14 cellular contexts compared by ENCODE assay signal in genomic region chr5:97095318-97095732, GRCh38.
DNase-seq lines count a peak whose midpoint lies in the region; ATAC-seq and TF ChIP-seq lines count a peak whose summit lies in the region.
"Had no signal": no experiment of that assay in that cellular context is flagged by ENCODE, and none has a peak within 500 bp of the region (broad histone marks: within the 10 kb centered on the region; RNA-seq: fewer than 3 reads in every experiment).

No MANE protein-coding gene starts in this region.

- no peaks in the 10 kb centered on the region for H3K27me3 ChIP-seq in GM06990 (replicated peaks; ENCODE audit: control insufficient read depth, insufficient read depth, low read length)
- H3K27me3 ChIP-seq: body of pancreas, transverse colon had no signal

- H3K36me3 ChIP-seq in GM06990 (ENCODE audit: control insufficient read depth, insufficient read depth, low read length): no peaks in the 10 kb centered on the region
- H3K36me3 ChIP-seq: transverse colon had no signal

- ATAC-seq in GM19324 (IDR thresholded peaks at IDR 0.05; ENCODE audit: low FRiP score, unreplicated experiment) (peak; percentile 25), HG02759 (IDR thresholded peaks at IDR 0.05; ENCODE audit: unreplicated experiment) (peak; percentile 53), HG03460 (IDR thresholded peaks at IDR 0.05; ENCODE audit: unreplicated experiment) (peak; percentile 35)
- ATAC-seq: body of pancreas, Right ventricle myocardium inferior had no signal

- H3K4me3 ChIP-seq in GM06990 (replicated peaks; ENCODE audit: low read depth, low read length) (no peak overlapping the region), foreskin fibroblast (ENCODE audit: low read depth in 1 of 2, low read length in 2 of 2) (no peak overlapping the region)
- H3K4me3 ChIP-seq: body of pancreas, transverse colon had no signal

- DNase-seq in GM06990 (ENCODE audit: extremely low read depth, insufficient read length): peak; percentile 68
- DNase-seq in foreskin fibroblast: no peak
- no peak for DNase-seq in NCI-H2171 treated with DMSO at 0.1 percent for 48 hours (lab: John Stamatoyannopoulos, UW)
- DNase-seq in LoVo (ENCODE audit: low spot score): no peak
- no peak for DNase-seq in NCI-H2107 treated with DMSO at 0.1 percent for 48 hours (lab: John Stamatoyannopoulos, UW; ENCODE audit: unreplicated experiment)
- DNase-seq: activated CD4-positive, alpha-beta T cell treated with anti-CD3 and anti-CD28 coated beads, Interleukin-2, amount 50 U/mL, for 4 hours; body of pancreas; kidney glomerular epithelial cell; occipital lobe; transverse colon had no signal

- no peak for TF ChIP-seq CTCF in GM06990 (IDR thresholded peaks at IDR 0.05; ENCODE audit: insufficient read depth, low read length, poor library complexity, severe bottlenecking)
- no peak for TF ChIP-seq CTCF in foreskin fibroblast (IDR thresholded peaks at IDR 0.05; ENCODE audit: low read depth, low read length)
